25 cellular contexts compared by ENCODE assay signal in genomic region chr1:207091185-207091906, GRCh38. TPM values are rescaled to one million over a fixed set of nuclear protein-coding genes. Genes with fewer than 3 reads are reported as not detected.
"Had no signal": no experiment of that assay in that cellular context is flagged by ENCODE, and none has a peak within 500 bp of the region (broad histone marks: within the 10 kb centered on the region; RNA-seq: fewer than 3 reads in every experiment).

No MANE protein-coding gene starts in this region.

- H3K36me3 Mint-ChIP-seq: natural killer cell had no signal

- H3K9me3 ChIP-seq: colonic mucosa, ovary, psoas muscle, tibial nerve, vagina had no signal

- H3K27ac ChIP-seq: brain microvascular endothelial cell, colonic mucosa, foreskin keratinocyte, ovary, psoas muscle, tibial nerve, vagina had no signal

- H3K27ac Mint-ChIP-seq: activated naive CD8-positive, alpha-beta T cell treated with anti-CD3 and anti-CD28 coated beads, Interleukin-2, amount 50 U/mL, for 24 hours; natural killer cell; stimulated activated naive CD8-positive, alpha-beta T cell treated with anti-CD3 and anti-CD28 coated beads, Interleukin-15, Interleukin-2, amounts not matched to agents 100 ng/mL and 50 ng/mL, for 24 hours had no signal

- H3K27me3 Mint-ChIP-seq: activated naive CD8-positive, alpha-beta T cell treated with anti-CD3 and anti-CD28 coated beads, Interleukin-2, amount 50 U/mL, for 24 hours; stimulated activated naive CD8-positive, alpha-beta T cell treated with anti-CD3 and anti-CD28 coated beads, Interleukin-15, Interleukin-2, amounts not matched to agents 100 ng/mL and 50 ng/mL, for 24 hours had no signal

- H3K4me1 ChIP-seq: colonic mucosa, foreskin keratinocyte, psoas muscle, tibial nerve, vagina had no signal

- ATAC-seq: activated naive CD8-positive, alpha-beta T cell treated with anti-CD3 and anti-CD28 coated beads, Interleukin-2, amount 50 U/mL, for 24 hours; foreskin keratinocyte; left cardiac atrium; natural killer cell; psoas muscle; right cardiac atrium had no signal

- H3K36me3 ChIP-seq: brain microvascular endothelial cell, colonic mucosa, ovary, tibial nerve, vagina had no signal

- H3K9me3 Mint-ChIP-seq: activated naive CD8-positive, alpha-beta T cell treated with anti-CD3 and anti-CD28 coated beads, Interleukin-2, amount 50 U/mL, for 24 hours; natural killer cell; stimulated activated naive CD8-positive, alpha-beta T cell treated with anti-CD3 and anti-CD28 coated beads, Interleukin-15, Interleukin-2, amounts not matched to agents 100 ng/mL and 50 ng/mL, for 24 hours had no signal

- H3K4me3 ChIP-seq: colonic mucosa, lung, ovary, psoas muscle, tibial nerve, vagina had no signal

- DNase-seq: activated CD4-positive, alpha-beta T cell treated with anti-CD3 and anti-CD28 coated beads for 1 hour; activated naive CD8-positive, alpha-beta T cell treated with anti-CD3 and anti-CD28 coated beads, Interleukin-2, amount 50 U/mL, for 24 hours; anterior cingulate cortex; brain microvascular endothelial cell; central memory CD4-positive, alpha-beta T cell; colonic mucosa; foreskin keratinocyte; glutamatergic neuron; hippocampal formation; left cardiac atrium; natural killer cell; ovary; psoas muscle; right cardiac atrium; small intestine; stimulated activated CD4-positive, alpha-beta T cell treated with anti-CD3 and anti-CD28 coated beads, Interleukin-15, amount 100 ng/mL, for 24 hours; stimulated activated CD4-positive, alpha-beta T cell treated with anti-CD3 and anti-CD28 coated beads, Interleukin-2, amount 100 ng/mL, for 48 hours had no signal

- H3K27me3 ChIP-seq: brain microvascular endothelial cell, colonic mucosa, ovary, tibial nerve, vagina had no signal

- FAIRE-seq: islet of Langerhans, small intestine had no signal

- H3K4me3 Mint-ChIP-seq: activated naive CD8-positive, alpha-beta T cell treated with anti-CD3 and anti-CD28 coated beads, Interleukin-2, amount 50 U/mL, for 24 hours; natural killer cell; stimulated activated naive CD8-positive, alpha-beta T cell treated with anti-CD3 and anti-CD28 coated beads, Interleukin-15, Interleukin-2, amounts not matched to agents 100 ng/mL and 50 ng/mL, for 24 hours had no signal

RNA-seq across cellular contexts. Expression of gene C4BPB, which starts 2.7 kb away (rescaled TPM):
- total RNA-seq: epithelial cell of proximal tubule, fibroblast of lung, foreskin keratinocyte, natural killer cell, vagina had no signal
- polyA plus RNA-seq: fibroblast of lung, foreskin keratinocyte had no signal

RNA-seq across cellular contexts. Expression of gene C4BPA, which starts 12.7 kb away (rescaled TPM):
- total RNA-seq: activated CD8-positive, alpha-beta memory T cell treated with anti-CD3 and anti-CD28 coated beads for 36 hours; epithelial cell of proximal tubule; fibroblast of lung; foreskin keratinocyte; left cardiac atrium; natural killer cell; tibial nerve; vagina had no signal
- polyA plus RNA-seq: fibroblast of lung, foreskin keratinocyte, psoas muscle, right cardiac atrium had no signal

RNA-seq across cellular contexts. Expression of gene C1orf116, which starts 58.8 kb away (rescaled TPM):
- total RNA-seq: activated CD8-positive, alpha-beta memory T cell treated with anti-CD3 and anti-CD28 coated beads for 36 hours; fibroblast of lung had no signal
